Comparison of ENCODE assay signal across 9 cellular contexts in the genomic region with DNA sequence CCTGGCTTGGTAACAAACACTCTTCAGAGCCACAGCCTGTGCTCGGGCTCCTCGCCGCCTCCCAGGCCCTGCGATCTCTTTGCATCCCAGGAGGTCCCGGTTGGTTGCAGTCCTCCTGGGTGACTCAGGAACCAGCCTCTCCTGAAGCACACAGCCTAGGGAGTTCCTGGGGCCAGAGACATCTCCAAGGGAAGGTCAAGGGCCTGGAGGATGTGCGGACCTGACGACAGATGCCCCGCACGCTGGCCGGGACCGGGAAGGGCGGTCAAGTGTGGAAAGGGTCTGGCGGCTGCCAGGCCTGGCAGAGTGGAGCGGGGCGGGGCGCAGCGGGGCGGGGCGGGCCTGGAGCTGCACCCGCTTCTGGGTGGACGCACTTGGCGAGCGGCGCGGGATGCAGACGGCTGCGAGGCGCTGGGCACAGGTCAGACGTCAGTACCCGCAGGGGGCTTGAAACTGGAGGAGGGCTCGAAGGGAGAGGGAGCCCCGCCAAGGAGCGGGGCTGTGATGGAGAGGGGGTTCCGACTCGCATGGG. TPM values are rescaled to one million over a fixed set of nuclear protein-coding genes. Genes with fewer than 3 reads are reported as not detected.
DNase-seq lines count a peak whose midpoint lies in the region; ATAC-seq and TF ChIP-seq lines count a peak whose summit lies in the region.
"Had no signal": no experiment of that assay in that cellular context is flagged by ENCODE, and none has a peak within 500 bp of the region (broad histone marks: within the 10 kb centered on the region; RNA-seq: fewer than 3 reads in every experiment).

No MANE protein-coding gene starts in this region.

- peak overlapping the region; percentile 48 for H3K18ac ChIP-seq in neuronal stem cell (ENCODE audit: low read length)

- H3K4me2 ChIP-seq in neuronal stem cell (ENCODE audit: insufficient read depth, low read length, poor library complexity, severe bottlenecking): no peak overlapping the region

- no peak overlapping the region for H3K4ac ChIP-seq in neuronal stem cell (ENCODE audit: low read length)

- no peak overlapping the region for H2BK5ac ChIP-seq in neuronal stem cell (ENCODE audit: low read length)

- no peak overlapping the region for H2BK12ac ChIP-seq in neuronal stem cell (ENCODE audit: low read length)

- H3K36me3 ChIP-seq in Peyer's patch: no peaks in the 10 kb centered on the region
- no peaks in the 10 kb centered on the region for H3K36me3 ChIP-seq in neuronal stem cell (replicated peaks in 1 of 2; ENCODE audit: control insufficient read depth in 2 of 2, insufficient read depth in 2 of 2, low read length in 2 of 2)

- WGBS in neuronal stem cell (ENCODE audit: extremely low coverage in 2 of 2, insufficient read length in 2 of 2, insufficient replicate concordance in 1 of 2), 2 donors: no CpG with 5 or more reads among the region's 35 CpGs

- TF ChIP-seq POLR2A in Peyer's patch (IDR thresholded peaks at IDR 0.05): peak; percentile 52 to 69

- peak overlapping the region in 3 of 4 donors; percentile 76 to 98 (median 89) for H3K27ac ChIP-seq in Peyer's patch
- H3K27ac ChIP-seq in epithelial cell of prostate: peak overlapping the region; percentile 58
- H3K27ac ChIP-seq in neuronal stem cell (replicated peaks; ENCODE audit: low read length): no peak overlapping the region

- TF ChIP-seq CTCF in Peyer's patch (IDR thresholded peaks at IDR 0.05): no peak

- H3K14ac ChIP-seq in neuronal stem cell (ENCODE audit: low read length): no peak overlapping the region

- H3K4me3 ChIP-seq in Peyer's patch (peak overlapping the region in 3 of 4 donors; percentile 37 to 71 (median 70)), neuronal stem cell (ENCODE audit: low read length in 2 of 2) (no peak overlapping the region)

- DNase-seq in Daoy (ENCODE audit: low read depth): peak; percentile 48
- peak in 2 of 3 donors; percentile 65 to 82 for DNase-seq in Peyer's patch
- no peak for DNase-seq in epithelial cell of prostate (ENCODE audit: low read depth, low spot score)
- no peak for DNase-seq in neuronal stem cell (ENCODE audit: low spot score)
- no peak for DNase-seq in activated CD4-positive, alpha-beta T cell treated with anti-CD3 and anti-CD28 coated beads for 48 hours
- no peak for DNase-seq in islet precursor cell
- DNase-seq: stimulated activated naive CD4-positive, alpha-beta T cell had no signal

- no peaks in the 10 kb centered on the region for H3K79me1 ChIP-seq in neuronal stem cell (ENCODE audit: low read depth, low read length)

- no peak overlapping the region for H2BK120ac ChIP-seq in neuronal stem cell (ENCODE audit: low read depth, low read length)

- H2AFZ ChIP-seq in neuronal stem cell (ENCODE audit: low read length): no peak overlapping the region

- no peak overlapping the region for H2AK5ac ChIP-seq in neuronal stem cell (ENCODE audit: low read depth, low read length)

- no peak overlapping the region for H3K23ac ChIP-seq in neuronal stem cell (ENCODE audit: low read depth, low read length, poor library complexity)

- no peak overlapping the region for H2BK15ac ChIP-seq in neuronal stem cell (ENCODE audit: low read length)

- H3K9me3 ChIP-seq in Peyer's patch (no peaks in the 10 kb centered on the region), neuronal stem cell (replicated peaks in 1 of 2; ENCODE audit: control insufficient read depth in 2 of 2, insufficient read depth in 1 of 2, low read depth in 1 of 2, low read length in 2 of 2) (no peaks in the 10 kb centered on the region)

- no peak for ATAC-seq in HG03175 (IDR thresholded peaks at IDR 0.05; ENCODE audit: unreplicated experiment)
- no peak for ATAC-seq in HG02981 (IDR thresholded peaks at IDR 0.05; ENCODE audit: unreplicated experiment)

- H3K4me1 ChIP-seq in Peyer's patch (no peaks in the 10 kb centered on the region), neuronal stem cell (ENCODE audit: control insufficient read depth in 2 of 2, insufficient read depth in 1 of 2, low read depth in 1 of 2, low read length in 2 of 2) (no peaks in the 10 kb centered on the region)

- H3K9ac ChIP-seq in neuronal stem cell (ENCODE audit: low read depth, low read length, poor library complexity): no peak overlapping the region

- H4K91ac ChIP-seq in neuronal stem cell (ENCODE audit: low read depth, low read length, poor library complexity): no peak overlapping the region

- H3K27me3 ChIP-seq in Peyer's patch (no peaks in the 10 kb centered on the region), neuronal stem cell (ENCODE audit: control insufficient read depth in 3 of 3, insufficient read depth in 3 of 3, low read depth in 1 of 3, low read length in 3 of 3) (peaks cover 0 to 18% (median 6%) of the 10 kb centered on the region in 3 experiments)

- no peak overlapping the region for H4K8ac ChIP-seq in neuronal stem cell (ENCODE audit: low read depth, low read length)

RNA-seq across cellular contexts. Expression of gene PRSS3, which starts 45.0 kb away (rescaled TPM):
- 13.5 and 15.2 TPM in 2 replicates for total RNA-seq in Daoy (2014; rRNA removed; shearing (Covaris generic))
- total RNA-seq in Peyer's patch: 100 to 1,000 TPM in 3 of 4 donors, 10 to 100 TPM in 1; 20.6 to 281 (median 209) TPM
- polyA plus RNA-seq in neuronal stem cell (2013, experiment 1 of 2): 0.06 TPM
- polyA plus RNA-seq in neuronal stem cell (2013, experiment 2 of 2): not detected

Comparison
In these comparisons a context has a peak if more than half of its experiments do, and no peak if none do; other contexts are left out.
1. DNase-seq: peak in Daoy (single experiment) and Peyer's patch (2 of 3); none in epithelial cell of prostate (single experiment), neuronal stem cell (single experiment), activated CD4-positive, alpha-beta T cell treated with anti-CD3 and anti-CD28 coated beads for 48 hours (single experiment) and islet precursor cell (single experiment).
2. H3K4me3 ChIP-seq: peak in Peyer's patch (3 of 4); none in neuronal stem cell (0 of 2).